20 cellular contexts compared by ENCODE assay signal in the genomic region with DNA sequence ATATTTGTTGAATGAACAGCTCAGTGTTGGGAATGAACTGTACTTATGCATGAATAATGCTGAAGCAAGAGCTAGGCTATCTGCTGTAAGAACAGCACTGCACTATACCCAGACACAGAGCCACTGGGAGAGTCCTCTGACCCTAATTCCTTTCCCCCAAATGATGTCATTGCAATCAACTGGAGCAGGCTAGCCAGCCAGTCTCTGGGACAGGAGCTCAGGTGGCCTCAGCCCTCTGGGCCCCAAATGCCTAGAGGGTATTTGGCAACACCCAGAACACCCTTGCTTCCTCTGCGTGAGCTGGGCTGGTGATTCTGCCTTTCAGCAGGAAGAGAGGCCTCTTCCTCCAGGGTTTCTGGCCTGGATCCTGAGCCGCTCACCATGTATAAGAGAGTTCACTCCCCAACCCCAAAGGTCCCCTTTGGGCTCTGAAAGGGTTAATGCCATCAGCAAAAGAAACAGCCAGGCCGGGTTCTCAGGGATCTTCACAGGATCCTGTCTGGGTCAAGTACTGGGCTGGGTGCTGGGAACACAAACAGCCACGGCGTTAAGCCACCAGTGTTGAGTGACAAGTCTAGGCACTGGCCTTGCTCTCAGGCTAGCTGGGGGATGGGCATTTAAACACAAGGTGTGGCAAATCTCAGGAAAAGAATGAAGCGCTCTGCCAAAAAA. TPM values are rescaled to one million over a fixed set of nuclear protein-coding genes. Genes with fewer than 3 reads are reported as not detected.
DNase-seq lines count a peak whose midpoint lies in the region; ATAC-seq and TF ChIP-seq lines count a peak whose summit lies in the region.
"Had no signal": no experiment of that assay in that cellular context is flagged by ENCODE, and none has a peak within 500 bp of the region (broad histone marks: within the 10 kb centered on the region; RNA-seq: fewer than 3 reads in every experiment).

No MANE protein-coding gene starts in this region.

- WGBS in esophagus squamous epithelium, 2 donors, result 9 to 30% methylated on average over 2 to 5 of the region's 6 CpGs

- peaks cover 0 to 25% (median 0%) of the 10 kb centered on the region in 4 donors for H3K27me3 ChIP-seq in esophagus squamous epithelium
- H3K27me3 ChIP-seq: Peyer's patch had no signal

- ATAC-seq in HG02981 (IDR thresholded peaks at IDR 0.05; ENCODE audit: unreplicated experiment), result no peak
- no peak for ATAC-seq in GM18868 (IDR thresholded peaks at IDR 0.05; ENCODE audit: unreplicated experiment)
- no peak for ATAC-seq in GM18520 (IDR thresholded peaks at IDR 0.05; ENCODE audit: unreplicated experiment)
- no peak for ATAC-seq in HG03342 (IDR thresholded peaks at IDR 0.05; ENCODE audit: unreplicated experiment)
- ATAC-seq: activated T-helper 17 cell treated with anti-CD3 and anti-CD28 coated beads, Interleukin-2, amount 50 U/mL, for 72 hours; mucosa of descending colon had no signal

- peak overlapping the region in 3 of 4 donors; percentile 32 to 79 (median 72) for H3K27ac ChIP-seq in esophagus squamous epithelium
- H3K27ac ChIP-seq: Peyer's patch, thoracic aorta had no signal

- TF ChIP-seq CTCF in esophagus squamous epithelium (IDR thresholded peaks at IDR 0.05), result no peak

- peaks cover 0 to 14% (median 0%) of the 10 kb centered on the region in 3 donors for H3K9me3 ChIP-seq in esophagus squamous epithelium

- intact Hi-C loops in esophagus squamous epithelium (cut with DNase I), result no loop called here

- H3K4me3 ChIP-seq in esophagus squamous epithelium, result no peak overlapping the region
- H3K4me3 ChIP-seq: mucosa of descending colon, Peyer's patch, thoracic aorta had no signal

- in situ Hi-C loops in KBM-7 (cut with MboI; ENCODE audit: low pct_unique_long_range_greater_than_20kb, low sequenced_read_pairs), result no loop called here

- DNase-seq in Ammon's horn (ENCODE audit: low spot score), result peak; percentile 15
- DNase-seq in KBM-7, result peak; percentile 76
- peak; percentile 54 for DNase-seq in RPMI8226
- DNase-seq in esophagus squamous epithelium (lab: John Stamatoyannopoulos, UW), result no peak
- DNase-seq: activated CD4-positive, alpha-beta memory T cell treated with anti-CD3 and anti-CD28 coated beads for 36 hours; DMS 273 treated with DMSO at 0.1 percent for 48 hours; effector CD4-positive, alpha-beta T cell; immature natural killer cell; mucosa of descending colon; Peyer's patch; stimulated activated CD4-positive, alpha-beta T cell treated with anti-CD3 and anti-CD28 coated beads, Interleukin-15, amount 100 ng/mL, for 24 hours; T-helper 9 cell had no signal

- TF ChIP-seq POLR2A in esophagus squamous epithelium (IDR thresholded peaks at IDR 0.05), result no peak

- H3K36me3 ChIP-seq in esophagus squamous epithelium, result no peaks in the 10 kb centered on the region
- H3K36me3 ChIP-seq: Peyer's patch, thoracic aorta had no signal

- H3K4me1 ChIP-seq in esophagus squamous epithelium, result peaks cover 4 to 57% (median 21%) of the 10 kb centered on the region in 3 donors
- H3K4me1 ChIP-seq: Peyer's patch had no signal

RNA-seq across cellular contexts. Expression of gene PADI4, which starts 3.7 kb away (rescaled TPM):
- total RNA-seq in esophagus squamous epithelium, result not detected
- total RNA-seq: astrocyte, Peyer's patch had no signal

RNA-seq across cellular contexts. Expression of gene PADI3, which starts 55.4 kb away (rescaled TPM):
- 1 to 10 TPM in 3 of 4 donors, under 1 TPM in 1; 0.64 to 9.9 (median 2.3) TPM for total RNA-seq in esophagus squamous epithelium
- total RNA-seq: activated CD4-positive, alpha-beta memory T cell treated with anti-CD3 and anti-CD28 coated beads for 36 hours; activated T-helper 17 cell treated with anti-CD3 and anti-CD28 coated beads, Interleukin-2, amount 50 U/mL, for 72 hours; frontal cortex; Peyer's patch; thoracic aorta had no signal
